Comparison of ENCODE assay signal across 8 cellular contexts in genomic region chr20:19757487-19757972, GRCh38. TPM values are rescaled to one million over a fixed set of nuclear protein-coding genes. Genes with fewer than 3 reads are reported as not detected.
DNase-seq lines count a peak whose midpoint lies in the region; ATAC-seq and TF ChIP-seq lines count a peak whose summit lies in the region.

No MANE protein-coding gene starts in this region.

- peak overlapping the region; percentile 61 for H3K9ac ChIP-seq in parathyroid adenoma

- no peaks in the 10 kb centered on the region for H3K36me3 Mint-ChIP-seq in activated naive CD8-positive, alpha-beta T cell treated with anti-CD3 and anti-CD28 coated beads, Interleukin-2, amount 50 U/mL, for 24 hours (ENCODE audit: low read depth)

- no peak for TF ChIP-seq POLR2A in heart left ventricle (IDR thresholded peaks at IDR 0.05)

- H3K36me3 ChIP-seq in heart left ventricle (peaks cover 0 to 4% (median 0%) of the 10 kb centered on the region in 9 donors), parathyroid adenoma (ENCODE audit: control insufficient read depth, insufficient read depth, low read length) (no peaks in the 10 kb centered on the region)

- no peaks in the 10 kb centered on the region for H3K9me3 Mint-ChIP-seq in activated naive CD8-positive, alpha-beta T cell treated with anti-CD3 and anti-CD28 coated beads, Interleukin-2, amount 50 U/mL, for 24 hours

- H3K4me3 Mint-ChIP-seq in activated naive CD8-positive, alpha-beta T cell treated with anti-CD3 and anti-CD28 coated beads, Interleukin-2, amount 50 U/mL, for 24 hours: peak overlapping the region; percentile 48

- DNase-seq in AG08395 (ENCODE audit: low spot score) (peak; percentile 84), HS-5 (ENCODE audit: low read depth) (peak; percentile 32), heart left ventricle (peak; percentile 89 to 94 (median 90))
- DNase-seq in activated naive CD8-positive, alpha-beta T cell treated with anti-CD3 and anti-CD28 coated beads, Interleukin-2, amount 50 U/mL, for 24 hours: no peak

- H3K27me3 Mint-ChIP-seq in activated naive CD8-positive, alpha-beta T cell treated with anti-CD3 and anti-CD28 coated beads, Interleukin-2, amount 50 U/mL, for 24 hours: peaks cover 49% of the 10 kb centered on the region

- 0% methylated on average over 21 to 33 of the region's 33 CpGs for WGBS in heart left ventricle, 4 donors

- no peak overlapping the region for H3K27ac Mint-ChIP-seq in activated naive CD8-positive, alpha-beta T cell treated with anti-CD3 and anti-CD28 coated beads, Interleukin-2, amount 50 U/mL, for 24 hours

- no peak for ATAC-seq in activated naive CD8-positive, alpha-beta T cell treated with anti-CD3 and anti-CD28 coated beads, Interleukin-2, amount 50 U/mL, for 24 hours
- ATAC-seq in heart left ventricle (peak; percentile 79 to 87 (median 81)), GM19023 (IDR thresholded peaks at IDR 0.05; ENCODE audit: unreplicated experiment) (no peak), GM19463 (IDR thresholded peaks at IDR 0.05; ENCODE audit: unreplicated experiment) (no peak), GM19455 (IDR thresholded peaks at IDR 0.05; ENCODE audit: unreplicated experiment) (no peak)

- H3K4me1 Mint-ChIP-seq in activated naive CD8-positive, alpha-beta T cell treated with anti-CD3 and anti-CD28 coated beads, Interleukin-2, amount 50 U/mL, for 24 hours: peaks cover 2% of the 10 kb centered on the region

- H3K27ac ChIP-seq in heart left ventricle: peak overlapping the region; percentile 91 to 100 (median 98)
- peak overlapping the region; percentile 96 for H3K27ac ChIP-seq in parathyroid adenoma

- H3K4me1 ChIP-seq in heart left ventricle: peaks cover 6 to 50% (median 38%) of the 10 kb centered on the region in 12 donors
- H3K4me1 ChIP-seq in parathyroid adenoma: peaks cover 6% of the 10 kb centered on the region

- peak overlapping the region; percentile 96 for H3K4me2 ChIP-seq in parathyroid adenoma (ENCODE audit: low read length)

- no peaks in the 10 kb centered on the region for H3K79me2 ChIP-seq in parathyroid adenoma

- H3K27me3 ChIP-seq in heart left ventricle (no peaks in the 10 kb centered on the region), parathyroid adenoma (ENCODE audit: control insufficient read depth, insufficient read depth, low read length) (no peaks in the 10 kb centered on the region)

- TF ChIP-seq CTCF in heart left ventricle (IDR thresholded peaks at IDR 0.05): no peak
- TF ChIP-seq CTCF in parathyroid adenoma (IDR thresholded peaks at IDR 0.05): peak; percentile 12

- H2AFZ ChIP-seq in parathyroid adenoma: peak overlapping the region; percentile 89

- H3K9me3 ChIP-seq in heart left ventricle (no peaks in the 10 kb centered on the region), parathyroid adenoma (ENCODE audit: control insufficient read depth, low read length) (no peaks in the 10 kb centered on the region)

- intact Hi-C loops in heart left ventricle (cut with DNase I): loop anchor here in 6 of 10 donors (2.0 to 10.0 kb wide), 4 partner anchors 63 to 65 kb away; no protein-coding TSS in a partner anchor

- H3K4me3 ChIP-seq in heart left ventricle: peak overlapping the region; percentile 52 to 94 (median 78)
- H3K4me3 ChIP-seq in parathyroid adenoma (ENCODE audit: low read depth, low read length): peak overlapping the region; percentile 91

RNA-seq across cellular contexts. Expression of gene RIN2, which starts 0.5 kb away (rescaled TPM):
- total RNA-seq in heart left ventricle: 10 to 100 TPM; 44.2 to 76.5 (median 59.1) TPM
- polyA plus RNA-seq in heart left ventricle: 10 to 100 TPM; 15.0 to 15.7 TPM

Comparison
In these comparisons a context has a peak if more than half of its experiments do, and no peak if none do; other contexts are left out.
1. ATAC-seq: peak in heart left ventricle (4 of 4); none in activated naive CD8-positive, alpha-beta T cell treated with anti-CD3 and anti-CD28 coated beads, Interleukin-2, amount 50 U/mL, for 24 hours (single experiment), GM19023 (single experiment), GM19463 (single experiment) and GM19455 (single experiment).